8 cellular contexts compared by ENCODE assay signal in the genomic region with DNA sequence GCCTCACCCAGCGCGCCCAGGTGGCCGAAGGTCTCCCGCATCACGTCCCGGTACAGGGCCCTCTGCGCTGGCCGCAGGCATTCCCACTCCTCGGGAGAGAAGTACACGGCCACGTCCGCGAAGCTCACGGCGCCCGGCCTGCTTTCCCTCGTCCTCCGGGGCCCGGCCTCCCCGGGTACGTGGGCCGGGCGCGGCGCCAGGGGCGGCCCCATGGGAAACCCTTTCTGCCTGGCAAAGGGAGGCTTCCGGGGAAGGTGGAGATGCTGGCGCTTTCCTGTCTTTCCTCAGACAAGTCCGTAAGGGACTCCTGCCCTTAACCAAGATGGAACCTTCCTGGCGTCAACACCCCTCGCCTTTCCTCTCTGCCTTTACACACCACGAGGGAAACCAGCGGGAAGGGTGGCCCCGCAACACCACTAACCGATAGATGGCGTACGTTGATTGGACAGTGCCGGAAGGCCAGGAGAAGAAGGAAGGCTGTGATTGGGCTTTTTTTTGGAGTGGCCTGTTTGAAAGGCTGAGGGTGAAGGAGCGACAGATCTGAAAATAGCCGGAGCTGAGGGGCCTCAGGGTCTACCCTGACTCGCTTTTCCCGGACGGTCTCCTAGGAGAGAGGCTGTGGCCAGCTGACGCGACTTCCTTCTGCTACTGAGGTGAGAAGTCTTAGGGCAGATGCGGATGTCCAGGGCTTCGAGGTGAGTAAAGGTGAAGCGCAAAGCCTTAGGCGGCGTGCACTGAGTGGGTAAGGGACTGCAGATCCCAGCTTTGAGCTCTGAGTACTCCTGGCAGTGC. TPM values are rescaled to one million over a fixed set of nuclear protein-coding genes. Genes with fewer than 3 reads are reported as not detected.
A peak's percentile ranks its signal among the peaks of the same experiment; 100 is the strongest.
DNase-seq lines count a peak whose midpoint lies in the region; ATAC-seq and TF ChIP-seq lines count a peak whose summit lies in the region.

A gene (minus strand): TSS at position 298 of the 792 bp plus-strand sequence. CDS start 86 bp downstream, at position 212.

- H3K4me1 Mint-ChIP-seq in activated T-helper 17 cell treated with anti-CD3 and anti-CD28 coated beads, Interleukin-2, amount 50 U/mL, for 72 hours = no peaks in the 10 kb centered on the region
- H3K4me1 Mint-ChIP-seq in naive thymus-derived CD8-positive, alpha-beta T cell = peaks cover 9 to 48% (median 28%) of the 10 kb centered on the region in 4 donors
- H3K4me1 Mint-ChIP-seq in stimulated activated naive B cell treated with anti-CD40 and anti-IgM and Interleukin-4, amounts not matched to agents 10 μg/mL and 1 μg/mL and 100 μg/mL, for 72 hours = peaks cover 7 to 33% of the 10 kb centered on the region in 2 donors

- peaks cover 47% of the 10 kb centered on the region for H3K36me3 ChIP-seq in KOPT-K1 (ENCODE audit: insufficient read depth, low read length)

- no peaks in the 10 kb centered on the region for H3K27me3 Mint-ChIP-seq in activated T-helper 17 cell treated with anti-CD3 and anti-CD28 coated beads, Interleukin-2, amount 50 U/mL, for 72 hours
- peaks cover 0 to 1% (median 0%) of the 10 kb centered on the region in 5 donors for H3K27me3 Mint-ChIP-seq in naive thymus-derived CD8-positive, alpha-beta T cell
- H3K27me3 Mint-ChIP-seq in stimulated activated naive B cell treated with anti-CD40 and anti-IgM and Interleukin-4, amounts not matched to agents 10 μg/mL and 1 μg/mL and 100 μg/mL, for 72 hours = no peaks in the 10 kb centered on the region

- peaks cover 57% of the 10 kb centered on the region for H3K36me3 Mint-ChIP-seq in activated T-helper 17 cell treated with anti-CD3 and anti-CD28 coated beads, Interleukin-2, amount 50 U/mL, for 72 hours (ENCODE audit: low read depth)
- peaks cover 0 to 16% (median 4%) of the 10 kb centered on the region in 3 donors for H3K36me3 Mint-ChIP-seq in naive thymus-derived CD8-positive, alpha-beta T cell
- peaks cover 15 to 17% of the 10 kb centered on the region in 2 donors for H3K36me3 Mint-ChIP-seq in stimulated activated naive B cell treated with anti-CD40 and anti-IgM and Interleukin-4, amounts not matched to agents 10 μg/mL and 1 μg/mL and 100 μg/mL, for 72 hours

- POLR2A ChIA-PET in RWPE1 (lab: Yijun Ruan, JAX; ENCODE audit: low non-redundant PET) = interaction anchor here (0.5 to 1.6 kb wide), 5 partner anchors 11 to 530 kb away, joined by 3 to 6 read pairs (median 4); a partner anchor contains a TSS
- POLR2A ChIA-PET in naive thymus-derived CD8-positive, alpha-beta T cell (lab: Charles Lee) = interaction anchor here (0.5 to 2.7 kb wide), 23 partner anchors 9 to 1654 kb away, joined by 3 to 38 read pairs (median 5); a partner anchor contains a TSS

- peak within 1 kb of the TSS; percentile 88 for H3K27ac ChIP-seq in KOPT-K1 (ENCODE audit: low read depth, low read length, poor library complexity, severe bottlenecking)
- H3K27ac ChIP-seq in RWPE1 = peak within 1 kb of the TSS; percentile 92

- peak within 1 kb of the TSS; percentile 88 for H3K4me3 Mint-ChIP-seq in activated T-helper 17 cell treated with anti-CD3 and anti-CD28 coated beads, Interleukin-2, amount 50 U/mL, for 72 hours
- peak within 1 kb of the TSS; percentile 82 to 96 (median 90) for H3K4me3 Mint-ChIP-seq in naive thymus-derived CD8-positive, alpha-beta T cell
- H3K4me3 Mint-ChIP-seq in stimulated activated naive B cell treated with anti-CD40 and anti-IgM and Interleukin-4, amounts not matched to agents 10 μg/mL and 1 μg/mL and 100 μg/mL, for 72 hours = peak within 1 kb of the TSS; percentile 96 to 97

- peak within 1 kb of the TSS; percentile 90 for H3K27ac Mint-ChIP-seq in activated T-helper 17 cell treated with anti-CD3 and anti-CD28 coated beads, Interleukin-2, amount 50 U/mL, for 72 hours
- H3K27ac Mint-ChIP-seq in naive thymus-derived CD8-positive, alpha-beta T cell = peak within 1 kb of the TSS; percentile 83 to 95 (median 92)
- peak within 1 kb of the TSS; percentile 97 for H3K27ac Mint-ChIP-seq in stimulated activated naive B cell treated with anti-CD40 and anti-IgM and Interleukin-4, amounts not matched to agents 10 μg/mL and 1 μg/mL and 100 μg/mL, for 72 hours

- CTCF ChIA-PET in RWPE1 (lab: Yijun Ruan, JAX) = no interaction called here

- no peaks in the 10 kb centered on the region for H3K9me3 ChIP-seq in KOPT-K1 (ENCODE audit: insufficient read depth, low read length, poor library complexity, severe bottlenecking)

- TF ChIP-seq CTCF in RWPE1 (conservative IDR thresholded peaks at IDR 0.05; ENCODE audit: low read depth) = no peak

- no peaks in the 10 kb centered on the region for H3K9me3 Mint-ChIP-seq in activated T-helper 17 cell treated with anti-CD3 and anti-CD28 coated beads, Interleukin-2, amount 50 U/mL, for 72 hours
- H3K9me3 Mint-ChIP-seq in naive thymus-derived CD8-positive, alpha-beta T cell = no peaks in the 10 kb centered on the region
- H3K9me3 Mint-ChIP-seq in stimulated activated naive B cell treated with anti-CD40 and anti-IgM and Interleukin-4, amounts not matched to agents 10 μg/mL and 1 μg/mL and 100 μg/mL, for 72 hours = no peaks in the 10 kb centered on the region

- peak; percentile 98 for DNase-seq in DMS114 treated with DMSO at 0.1 percent for 48 hours (lab: John Stamatoyannopoulos, UW; ENCODE audit: unreplicated experiment)
- peak; percentile 99 for DNase-seq in RWPE1 (ENCODE audit: low spot score)
- DNase-seq in fibroblast of peridontal ligament (ENCODE audit: extremely low read depth) = peak; percentile 99
- DNase-seq in naive thymus-derived CD8-positive, alpha-beta T cell = peak; percentile 75 to 97 (median 92)
- peak; percentile 93 for DNase-seq in stimulated activated naive B cell treated with anti-CD40 and anti-IgM and Interleukin-4, amounts not matched to agents 10 μg/mL and 1 μg/mL and 100 μg/mL, for 72 hours

- ATAC-seq in GM21528 (IDR thresholded peaks at IDR 0.05; ENCODE audit: low FRiP score, unreplicated experiment) = peak; percentile 90
- ATAC-seq in activated T-helper 17 cell treated with anti-CD3 and anti-CD28 coated beads, Interleukin-2, amount 50 U/mL, for 72 hours (replicated peaks) = peak; percentile 98
- ATAC-seq in naive thymus-derived CD8-positive, alpha-beta T cell = peak; percentile 99 to 100
- peak; percentile 98 to 99 for ATAC-seq in stimulated activated naive B cell treated with anti-CD40 and anti-IgM and Interleukin-4, amounts not matched to agents 10 μg/mL and 1 μg/mL and 100 μg/mL, for 72 hours (replicated peaks)

RNA-seq across cellular contexts. Expression of the gene that starts here (rescaled TPM):
- 10 to 100 TPM; 10.5 to 15.5 TPM for total RNA-seq in activated T-helper 17 cell treated with anti-CD3 and anti-CD28 coated beads, Interleukin-2, amount 50 U/mL, for 72 hours
- total RNA-seq in naive thymus-derived CD8-positive, alpha-beta T cell = 10 to 100 TPM; 22.8 to 23.3 TPM
- 1 to 10 TPM; 1.6 to 3.5 (median 3.4) TPM for polyA plus RNA-seq in naive thymus-derived CD8-positive, alpha-beta T cell

Comparison
In these comparisons a context has a peak if more than half of its experiments do, and no peak if none do; other contexts are left out.
1. Peak in every context shown above with its lines: DNase-seq, ATAC-seq and H3K27ac ChIP-seq.